In the genomic region with DNA sequence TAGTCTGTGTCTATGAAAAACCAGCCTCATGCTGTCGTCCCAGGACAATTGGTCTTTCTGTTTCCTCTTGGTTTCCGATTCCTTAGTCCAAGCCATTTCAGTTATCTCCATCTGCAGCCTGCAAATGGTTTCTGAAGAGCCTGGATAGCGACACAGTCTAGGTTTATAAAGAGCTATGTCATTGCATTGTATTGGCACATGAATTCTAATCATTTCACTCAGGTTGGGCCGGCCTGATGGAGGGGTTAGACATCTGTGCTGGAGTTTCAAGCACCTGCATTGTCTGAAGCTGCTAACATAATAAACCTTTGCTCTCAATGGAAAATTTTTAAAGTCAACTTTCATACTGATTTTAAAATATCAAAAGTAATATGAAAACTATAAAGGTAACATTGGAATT, we compare ENCODE assay signal across 15 cellular contexts.
"Had no signal": no experiment of that assay in that cellular context is flagged by ENCODE, and none has a peak within 500 bp of the region (broad histone marks: within the 10 kb centered on the region; RNA-seq: fewer than 3 reads in every experiment).

No MANE protein-coding gene starts in this region.

- H3K4me3 ChIP-seq: heart left ventricle, psoas muscle, tibial artery, upper lobe of left lung, vagina had no signal

- H3K27me3 ChIP-seq: heart left ventricle, tibial artery, upper lobe of left lung, vagina had no signal

- H3K9ac ChIP-seq: parathyroid adenoma had no signal

- H3K27ac ChIP-seq: heart left ventricle, parathyroid adenoma, psoas muscle, tibial artery, upper lobe of left lung, vagina had no signal

- H2AFZ ChIP-seq: parathyroid adenoma had no signal

- H3K9me3 ChIP-seq: psoas muscle, tibial artery, upper lobe of left lung, vagina had no signal

- H3K79me2 ChIP-seq: parathyroid adenoma had no signal

- H3K4me1 ChIP-seq: heart left ventricle, parathyroid adenoma, psoas muscle, tibial artery, upper lobe of left lung, vagina had no signal

- ATAC-seq: esophagus mucosa; heart left ventricle; psoas muscle; stimulated activated effector memory CD8-positive, alpha-beta T cell treated with anti-CD3 and anti-CD28 coated beads, Interleukin-12 subunit alpha, Interleukin-12 subunit beta, amount 100 ng/mL, for 72 hours had no signal

- H3K36me3 ChIP-seq: heart left ventricle, tibial artery, upper lobe of left lung, vagina had no signal

- DNase-seq: cortex of kidney; effector memory CD4-positive, alpha-beta T cell; heart left ventricle; hippocampal formation; kidney glomerular epithelial cell; naive B cell; psoas muscle; stimulated activated CD4-positive, alpha-beta T cell treated with anti-CD3 and anti-CD28 coated beads, Interleukin-4, amount 100 ng/mL, for 1 hour; stimulated activated CD8-positive, alpha-beta memory T cell treated with anti-CD3 and anti-CD28 coated beads, Interleukin-4, amount 100 ng/mL, for 48 hours; tibial artery; upper lobe of left lung had no signal
